In the genomic region with DNA sequence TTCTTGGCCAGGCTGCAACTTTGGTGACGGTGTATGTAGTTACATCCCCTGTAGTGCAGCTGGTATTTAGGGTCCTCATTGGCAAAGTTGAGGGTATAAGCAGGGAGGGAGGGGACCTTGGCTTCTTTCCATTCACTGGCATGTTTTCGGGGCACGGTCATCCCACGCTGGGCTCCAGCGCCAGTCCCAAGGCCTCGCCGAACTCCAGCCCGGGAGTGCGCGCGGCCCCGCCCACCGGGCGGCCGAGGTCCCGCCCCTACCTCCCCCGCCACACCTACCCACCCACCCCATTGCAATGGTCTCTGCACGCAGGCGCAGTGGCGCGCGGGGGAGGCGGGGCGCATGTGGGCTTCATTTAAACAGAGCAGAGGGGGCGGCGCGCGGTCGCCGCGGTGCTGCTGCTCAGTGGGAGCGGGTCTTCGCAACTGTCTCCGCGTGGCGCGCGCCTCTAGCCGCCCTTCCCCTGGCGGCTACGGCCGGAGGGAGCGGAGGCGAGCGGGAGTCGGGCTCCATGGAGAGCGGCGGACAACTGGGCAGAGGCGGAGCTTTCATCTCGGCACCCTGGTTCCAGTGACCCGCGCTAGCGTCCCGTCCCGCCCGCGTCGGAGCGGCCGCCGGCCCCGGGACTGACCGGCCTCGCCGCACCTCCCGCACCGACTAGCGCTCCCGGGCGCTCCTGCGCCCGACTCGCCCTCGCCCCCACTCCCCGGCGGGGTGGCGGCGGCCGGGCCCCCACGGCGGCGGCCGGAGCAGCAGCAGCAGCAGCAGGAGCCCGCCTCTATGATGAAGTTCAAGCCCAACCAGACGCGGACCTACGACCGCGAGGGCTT, we compare ENCODE assay signal across 8 cellular contexts. TPM values are rescaled to one million over a fixed set of nuclear protein-coding genes. Genes with fewer than 3 reads are reported as not detected.
DNase-seq lines count a peak whose midpoint lies in the region; ATAC-seq and TF ChIP-seq lines count a peak whose summit lies in the region.
"Not testable (repeated sequence)": the region's sequence is repeated elsewhere in the genome, so short reads cannot be mapped to it uniquely, and the experiment has no call there.

TSS of gene NUDT4 (plus strand) at position 383 of the 830 bp plus-strand sequence. CDS start at position 781, 398 bp downstream.

- not testable (repeated sequence) for H3K36me3 ChIP-seq in BJ (ENCODE audit: control insufficient read depth, insufficient read depth, low read length); colonic mucosa

- ATAC-seq in GM19328 (IDR thresholded peaks at IDR 0.05; ENCODE audit: unreplicated experiment), result peak; percentile 76
- ATAC-seq in HG03469 (IDR thresholded peaks at IDR 0.05; ENCODE audit: unreplicated experiment), result peak; percentile 50

- not testable (repeated sequence) for H3K9me3 ChIP-seq in colonic mucosa

- H3K4me1 ChIP-seq in colonic mucosa, result not testable (repeated sequence)

- H3K4me3 ChIP-seq in BJ (ENCODE audit: low read depth, low read length) (peak within 1 kb of the TSS; percentile 90), colonic mucosa (peak within 1 kb of the TSS; percentile 64)

- peak; percentile 53 for DNase-seq in BJ (ENCODE audit: low read depth)
- peak; percentile 83 for DNase-seq in NCI-H526 treated with DMSO at 0.1 percent for 48 hours (lab: John Stamatoyannopoulos, UW)
- peak; percentile 97 for DNase-seq in activated CD4-positive, alpha-beta T cell treated with anti-CD3 and anti-CD28 coated beads for 48 hours
- DNase-seq in colonic mucosa, result peak; percentile 99
- DNase-seq in left kidney (ENCODE audit: low read depth, low spot score), result peak; percentile 99
- peak; percentile 95 for DNase-seq in stimulated activated CD4-positive, alpha-beta T cell treated with anti-CD3 and anti-CD28 coated beads, Interleukin-1b, Interleukin-23, amount 100 ng/mL, for 48 hours

- POLR2A ChIA-PET in BJ (lab: Charles Lee), result interaction anchor here (0.6 kb wide), 1 partner anchor 521 kb away, joined by 3 read pairs; no protein-coding TSS in a partner anchor

- H3K9ac ChIP-seq in colonic mucosa (ENCODE audit: low read depth in 2 of 2, low read length in 2 of 2), result peak within 1 kb of the TSS; percentile 99

- intact Hi-C loops in colonic mucosa (cut with DNase I), result not testable (repeated sequence)

- not testable (repeated sequence) for TF ChIP-seq CTCF in BJ (IDR thresholded peaks at IDR 0.05; ENCODE audit: insufficient read depth, low read depth, low read length); colonic mucosa (IDR thresholded peaks at IDR 0.05)

- H3K27ac ChIP-seq in colonic mucosa, result peak within 1 kb of the TSS; percentile 82

- CTCF ChIA-PET in BJ (lab: Yijun Ruan, JAX), result interaction anchor here (0.6 to 1.5 kb wide), 3 partner anchors 58 to 352 kb away, joined by 3 to 4 read pairs (median 3); no protein-coding TSS in a partner anchor

- H3K27me3 ChIP-seq in BJ (ENCODE audit: control insufficient read depth, insufficient read depth, low read length); colonic mucosa: not testable (repeated sequence)

RNA-seq across cellular contexts. Expression of gene NUDT4, which starts in this region (rescaled TPM):
- polyA plus RNA-seq in BJ (2011; rRNA removed), result 15.4 and 34.3 TPM in 2 replicates
- polyA minus RNA-seq in BJ (2011; rRNA and poly(A)+ RNA removed), result 11.4 and 13.8 TPM in 2 replicates
- total RNA-seq in colonic mucosa, result 100 to 1,000 TPM in 1 of 2 donors, 10 to 100 TPM in 1; 84.5 to 102 TPM

Comparison
In these comparisons a context has a peak if more than half of its experiments do, and no peak if none do; other contexts are left out.
1. Peak in every context shown above with its lines: DNase-seq, ATAC-seq, H3K4me3 ChIP-seq and H3K27ac ChIP-seq.